In genomic region chr6:84227434-84228197, GRCh38 we compare ENCODE assay signal across 8 cellular contexts. TPM values are rescaled to one million over a fixed set of nuclear protein-coding genes. Genes with fewer than 3 reads are reported as not detected.
A peak's percentile ranks its signal among the peaks of the same experiment; 100 is the strongest.
DNase-seq lines count a peak whose midpoint lies in the region; TF ChIP-seq lines count a peak whose summit lies in the region.

Gene CEP162, minus strand, starts transcription at chr6:84227643. Its CDS starts 1,250 bp downstream, at chr6:84226393.

- no peaks in the 10 kb centered on the region for H3K9me3 ChIP-seq in stomach smooth muscle (ENCODE audit: control insufficient read depth in 2 of 2, low read length in 2 of 2)

- peaks cover 38% of the 10 kb centered on the region for H3K27me3 Mint-ChIP-seq in neural crest cell (ENCODE audit: low read depth)

- H3K4me3 ChIP-seq in foreskin fibroblast (ENCODE audit: low read depth in 1 of 2, low read length in 2 of 2) (peak within 1 kb of the TSS; percentile 68 to 89), stomach smooth muscle (ENCODE audit: low read length in 2 of 2) (peak within 1 kb of the TSS; percentile 92 to 94)

- H3K36me3 ChIP-seq in stomach smooth muscle (ENCODE audit: control insufficient read depth in 2 of 2, insufficient read depth in 2 of 2, low read length in 2 of 2): no peaks in the 10 kb centered on the region

- H3K27ac Mint-ChIP-seq in neural crest cell (ENCODE audit: unreplicated experiment): peak within 1 kb of the TSS; percentile 96

- no peaks in the 10 kb centered on the region for H3K4me1 ChIP-seq in stomach smooth muscle (ENCODE audit: control insufficient read depth, insufficient read depth, low read length)

- no peaks in the 10 kb centered on the region for H3K36me3 Mint-ChIP-seq in neural crest cell (ENCODE audit: low read depth)

- peak; percentile 95 for DNase-seq in ELF-1 (ENCODE audit: low read depth, low spot score)
- DNase-seq in GOT3 (lab: John Stamatoyannopoulos, UW): peak; percentile 76
- DNase-seq in RPMI8226: peak; percentile 81
- peak; percentile 79 for DNase-seq in activated effector memory CD4-positive, alpha-beta T cell treated with Interleukin-2 at 50 U/mL for 16 hours
- peak; percentile 71 to 92 for DNase-seq in foreskin fibroblast
- DNase-seq in neural crest cell (ENCODE audit: low read depth, low spot score): peak; percentile 82

- peak; percentile 64 for TF ChIP-seq CTCF in LNCAP (IDR thresholded peaks at IDR 0.05)
- TF ChIP-seq CTCF in foreskin fibroblast (IDR thresholded peaks at IDR 0.05; ENCODE audit: low read depth, low read length): peak; percentile 67
- TF ChIP-seq CTCF in neural crest cell (conservative IDR thresholded peaks at IDR 0.05): peak; percentile 84

- H3K4me3 Mint-ChIP-seq in neural crest cell: peak within 1 kb of the TSS; percentile 98

- H3K9me3 Mint-ChIP-seq in neural crest cell: no peaks in the 10 kb centered on the region

- no peaks in the 10 kb centered on the region for H3K27me3 ChIP-seq in stomach smooth muscle (ENCODE audit: control insufficient read depth in 1 of 2, insufficient read depth in 2 of 2, low read length in 2 of 2)

- H3K4me1 Mint-ChIP-seq in neural crest cell: peaks cover 26% of the 10 kb centered on the region

- H3K9ac ChIP-seq in stomach smooth muscle (ENCODE audit: low read length in 2 of 2): peak within 1 kb of the TSS; percentile 73 to 79

- peak within 1 kb of the TSS; percentile 64 for H3K27ac ChIP-seq in stomach smooth muscle (ENCODE audit: low read length)

RNA-seq across cellular contexts. Expression of gene CEP162, which starts in this region (rescaled TPM):
- 19.4 and 20.6 TPM in 2 replicates for total RNA-seq in neural crest cell

Comparison
In these comparisons a context has a peak if more than half of its experiments do, and no peak if none do; other contexts are left out.
1. Peak in every context shown above with its lines: DNase-seq, H3K4me3 ChIP-seq and H3K27ac ChIP-seq.